In genomic region chr1:56302878-56303277, GRCh38 we compare ENCODE assay signal across 17 cellular contexts.
"Had no signal": no experiment of that assay in that cellular context is flagged by ENCODE, and none has a peak within 500 bp of the region (broad histone marks: within the 10 kb centered on the region; RNA-seq: fewer than 3 reads in every experiment).

No MANE protein-coding gene starts in this region.

- H3K9me3 Mint-ChIP-seq: activated CD8-positive, alpha-beta T cell treated with anti-CD3 and anti-CD28 coated beads for 36 hours; effector memory CD8-positive, alpha-beta T cell; stimulated activated naive CD8-positive, alpha-beta T cell treated with anti-CD3 and anti-CD28 coated beads, Interleukin-15, Interleukin-2, amounts not matched to agents 100 ng/mL and 50 ng/mL, for 24 hours had no signal

- DNase-seq: activated CD4-positive, alpha-beta T cell treated with anti-CD3 and anti-CD28 coated beads for 36 hours; activated CD8-positive, alpha-beta T cell treated with anti-CD3 and anti-CD28 coated beads for 36 hours; activated gamma-delta T cell treated with Interleukin-2 at 50 U/mL for 16 hours; activated naive CD8-positive, alpha-beta T cell treated with anti-CD3 and anti-CD28 coated beads, Interleukin-2, amount 10 ng/mL, durations not matched to agents 7 days and 5 days; activated T-cell treated with anti-CD3 and anti-CD28 coated beads, Interleukin-2, amount 50 U/mL, for 72 hours; anterior cingulate cortex; dermis blood vessel endothelial cell; effector memory CD8-positive, alpha-beta T cell; foreskin melanocyte; head of caudate nucleus; left cardiac atrium; lower lobe of right lung; right lobe of liver; spleen; trophoblast cell had no signal

- H3K36me3 Mint-ChIP-seq: activated naive CD8-positive, alpha-beta T cell treated with anti-CD3 and anti-CD28 coated beads, Interleukin-2, amount 10 ng/mL, durations not matched to agents 7 days and 5 days had no signal

- H3K27me3 Mint-ChIP-seq: activated CD4-positive, alpha-beta T cell treated with anti-CD3 and anti-CD28 coated beads for 36 hours; activated CD8-positive, alpha-beta T cell treated with anti-CD3 and anti-CD28 coated beads for 36 hours; activated naive CD8-positive, alpha-beta T cell treated with anti-CD3 and anti-CD28 coated beads, Interleukin-2, amount 10 ng/mL, durations not matched to agents 7 days and 5 days; effector memory CD8-positive, alpha-beta T cell; stimulated activated naive CD8-positive, alpha-beta T cell treated with anti-CD3 and anti-CD28 coated beads, Interleukin-15, Interleukin-2, amounts not matched to agents 100 ng/mL and 50 ng/mL, for 24 hours had no signal

- H3K4me3 Mint-ChIP-seq: activated CD4-positive, alpha-beta T cell treated with anti-CD3 and anti-CD28 coated beads for 36 hours; activated CD8-positive, alpha-beta T cell treated with anti-CD3 and anti-CD28 coated beads for 36 hours; activated naive CD8-positive, alpha-beta T cell treated with anti-CD3 and anti-CD28 coated beads, Interleukin-2, amount 10 ng/mL, durations not matched to agents 7 days and 5 days; activated T-cell treated with anti-CD3 and anti-CD28 coated beads, Interleukin-2, amount 50 U/mL, for 72 hours; effector memory CD8-positive, alpha-beta T cell; mesothelial cell of epicardium; stimulated activated naive CD8-positive, alpha-beta T cell treated with anti-CD3 and anti-CD28 coated beads, Interleukin-15, Interleukin-2, amounts not matched to agents 100 ng/mL and 50 ng/mL, for 24 hours had no signal

- ATAC-seq: activated CD4-positive, alpha-beta T cell treated with anti-CD3 and anti-CD28 coated beads for 36 hours; activated CD8-positive, alpha-beta T cell treated with anti-CD3 and anti-CD28 coated beads for 36 hours; activated T-cell treated with anti-CD3 and anti-CD28 coated beads, Interleukin-2, amount 50 U/mL, for 72 hours; effector memory CD8-positive, alpha-beta T cell; lower lobe of right lung; right lobe of liver had no signal

- H3K27ac Mint-ChIP-seq: activated CD4-positive, alpha-beta T cell treated with anti-CD3 and anti-CD28 coated beads for 36 hours; activated CD8-positive, alpha-beta T cell treated with anti-CD3 and anti-CD28 coated beads for 36 hours; activated naive CD8-positive, alpha-beta T cell treated with anti-CD3 and anti-CD28 coated beads, Interleukin-2, amount 10 ng/mL, durations not matched to agents 7 days and 5 days; activated T-cell treated with anti-CD3 and anti-CD28 coated beads, Interleukin-2, amount 50 U/mL, for 72 hours; effector memory CD8-positive, alpha-beta T cell; mesothelial cell of epicardium; stimulated activated naive CD8-positive, alpha-beta T cell treated with anti-CD3 and anti-CD28 coated beads, Interleukin-15, Interleukin-2, amounts not matched to agents 100 ng/mL and 50 ng/mL, for 24 hours had no signal

- H3K4me1 Mint-ChIP-seq: activated CD4-positive, alpha-beta T cell treated with anti-CD3 and anti-CD28 coated beads for 36 hours; activated naive CD8-positive, alpha-beta T cell treated with anti-CD3 and anti-CD28 coated beads, Interleukin-2, amount 10 ng/mL, durations not matched to agents 7 days and 5 days had no signal
